ENCODE assay signal across 24 cellular contexts in genomic region chr2:226087505-226088365, GRCh38.
"Had no signal": no experiment of that assay in that cellular context is flagged by ENCODE, and none has a peak within 500 bp of the region (broad histone marks: within the 10 kb centered on the region; RNA-seq: fewer than 3 reads in every experiment).

No MANE protein-coding gene starts in this region.

- H3K36me3 Mint-ChIP-seq: activated CD4-positive, alpha-beta memory T cell treated with anti-CD3 and anti-CD28 coated beads for 36 hours; activated naive CD4-positive, alpha-beta T cell treated with anti-CD3 and anti-CD28 coated beads, Interleukin-2, amount 10 ng/mL, durations not matched to agents 7 days and 5 days; activated naive CD8-positive, alpha-beta T cell treated with anti-CD3 and anti-CD28 coated beads, Interleukin-2, amount 10 ng/mL, durations not matched to agents 7 days and 5 days; brain; memory B cell had no signal

- H3K4me3 ChIP-seq: ascending aorta, sigmoid colon, thoracic aorta had no signal

- H3K27ac Mint-ChIP-seq: activated CD4-positive, alpha-beta memory T cell treated with anti-CD3 and anti-CD28 coated beads for 36 hours; activated naive CD4-positive, alpha-beta T cell treated with anti-CD3 and anti-CD28 coated beads, Interleukin-2, amount 10 ng/mL, durations not matched to agents 7 days and 5 days; activated naive CD8-positive, alpha-beta T cell treated with anti-CD3 and anti-CD28 coated beads, Interleukin-2, amount 10 ng/mL, durations not matched to agents 7 days and 5 days; activated T-helper 1 cell treated with anti-CD3 and anti-CD28 coated beads, Interleukin-12 subunit alpha, Interleukin-12 subunit beta, Interleukin-2, Interleukin-4 antibody, amounts not matched to agents 30 ng/mL and 10 ng/mL and 1 ng/mL, durations not matched to agents 14 hours and 24 hours and 36 hours; brain; memory B cell; nephron had no signal

- H3K4me1 ChIP-seq: ascending aorta, sigmoid colon had no signal

- H3K9me3 Mint-ChIP-seq: activated naive CD4-positive, alpha-beta T cell treated with anti-CD3 and anti-CD28 coated beads, Interleukin-2, amount 10 ng/mL, durations not matched to agents 7 days and 5 days; activated T-helper 1 cell treated with anti-CD3 and anti-CD28 coated beads, Interleukin-12 subunit alpha, Interleukin-12 subunit beta, Interleukin-2, Interleukin-4 antibody, amounts not matched to agents 30 ng/mL and 10 ng/mL and 1 ng/mL, durations not matched to agents 14 hours and 24 hours and 36 hours had no signal

- H3K9me3 ChIP-seq: ascending aorta, neutrophil, sigmoid colon, thoracic aorta had no signal

- H3K4me1 Mint-ChIP-seq: activated naive CD4-positive, alpha-beta T cell treated with anti-CD3 and anti-CD28 coated beads, Interleukin-2, amount 10 ng/mL, durations not matched to agents 7 days and 5 days; activated naive CD8-positive, alpha-beta T cell treated with anti-CD3 and anti-CD28 coated beads, Interleukin-2, amount 10 ng/mL, durations not matched to agents 7 days and 5 days; brain; memory B cell; nephron had no signal

- H3K27me3 Mint-ChIP-seq: activated CD4-positive, alpha-beta memory T cell treated with anti-CD3 and anti-CD28 coated beads for 36 hours; activated naive CD4-positive, alpha-beta T cell treated with anti-CD3 and anti-CD28 coated beads, Interleukin-2, amount 10 ng/mL, durations not matched to agents 7 days and 5 days; activated naive CD8-positive, alpha-beta T cell treated with anti-CD3 and anti-CD28 coated beads, Interleukin-2, amount 10 ng/mL, durations not matched to agents 7 days and 5 days; brain had no signal

- H3K4me3 Mint-ChIP-seq: activated CD4-positive, alpha-beta memory T cell treated with anti-CD3 and anti-CD28 coated beads for 36 hours; activated naive CD4-positive, alpha-beta T cell treated with anti-CD3 and anti-CD28 coated beads, Interleukin-2, amount 10 ng/mL, durations not matched to agents 7 days and 5 days; activated naive CD8-positive, alpha-beta T cell treated with anti-CD3 and anti-CD28 coated beads, Interleukin-2, amount 10 ng/mL, durations not matched to agents 7 days and 5 days; activated T-helper 1 cell treated with anti-CD3 and anti-CD28 coated beads, Interleukin-12 subunit alpha, Interleukin-12 subunit beta, Interleukin-2, Interleukin-4 antibody, amounts not matched to agents 30 ng/mL and 10 ng/mL and 1 ng/mL, durations not matched to agents 14 hours and 24 hours and 36 hours; brain; memory B cell; nephron had no signal

- H3K36me3 ChIP-seq: ascending aorta, neutrophil, sigmoid colon, thoracic aorta had no signal

- H3K27ac ChIP-seq: ascending aorta, neutrophil, sigmoid colon, thoracic aorta had no signal

- H3K27me3 ChIP-seq: ascending aorta, neutrophil, sigmoid colon had no signal

- DNase-seq: activated CD4-positive, alpha-beta memory T cell treated with anti-CD3 and anti-CD28 coated beads for 36 hours; activated CD4-positive, alpha-beta T cell treated with anti-CD3 and anti-CD28 coated beads for 48 hours; activated CD8-positive, alpha-beta memory T cell treated with anti-CD3 and anti-CD28 coated beads, Interleukin-2, amount 50 U/mL, for 4 hours; activated gamma-delta T cell; activated naive CD4-positive, alpha-beta T cell treated with anti-CD3 and anti-CD28 coated beads, Interleukin-2, amount 10 ng/mL, durations not matched to agents 7 days and 5 days; activated naive CD8-positive, alpha-beta T cell treated with anti-CD3 and anti-CD28 coated beads, Interleukin-2, amount 10 ng/mL, durations not matched to agents 7 days and 5 days; activated T-cell treated with anti-CD3 and anti-CD28 coated beads, Interleukin-2, amount 50 U/mL, for 1 hour; caudate nucleus; cortex of kidney; foreskin fibroblast; midbrain; sigmoid colon; stimulated activated CD4-positive, alpha-beta T cell treated with anti-CD3 and anti-CD28 coated beads, Interleukin-15, amount 100 ng/mL, for 24 hours; stimulated activated CD4-positive, alpha-beta T cell treated with anti-CD3 and anti-CD28 coated beads, Interleukin-2, amount 100 ng/mL, for 24 hours; stimulated activated naive CD4-positive, alpha-beta T cell treated with Interleukin-2 at 50 U/mL for 16 hours; T-helper 2 cell; trophoblast cell had no signal
